ENCODE assay signal across 9 cellular contexts in the genomic region with DNA sequence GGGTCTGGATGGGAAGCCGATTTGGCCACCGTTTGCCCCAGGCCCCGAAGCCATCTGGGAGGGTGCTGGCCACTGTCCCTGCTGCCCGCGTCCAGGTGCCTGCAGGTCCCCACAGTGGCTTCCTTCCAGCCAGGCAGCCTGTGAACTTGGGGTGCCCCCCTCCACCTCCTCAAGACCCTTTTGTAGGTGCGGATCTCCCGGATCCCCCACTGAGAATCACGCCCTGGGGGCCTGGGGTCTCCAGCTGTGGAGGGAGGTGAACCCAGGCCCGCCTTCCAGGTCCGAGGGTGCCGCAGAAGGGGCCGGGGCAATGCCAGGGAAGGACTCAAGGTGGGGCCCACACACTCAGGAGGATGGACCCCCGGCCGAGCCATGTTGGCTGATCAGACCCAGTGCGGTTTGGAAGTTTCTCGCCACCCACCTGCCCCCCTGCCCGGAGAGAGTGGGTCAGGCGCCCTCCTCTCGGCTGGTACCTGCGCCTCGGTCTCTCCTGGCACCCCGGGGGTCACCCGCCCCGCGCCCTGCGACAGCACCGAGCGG. TPM values are rescaled to one million over a fixed set of nuclear protein-coding genes. Genes with fewer than 3 reads are reported as not detected.
DNase-seq lines count a peak whose midpoint lies in the region; ATAC-seq and TF ChIP-seq lines count a peak whose summit lies in the region.
"Had no signal": no experiment of that assay in that cellular context is flagged by ENCODE, and none has a peak within 500 bp of the region (broad histone marks: within the 10 kb centered on the region; RNA-seq: fewer than 3 reads in every experiment).

No MANE protein-coding gene starts in this region.

- peak overlapping the region in 1 of 2 experiments; percentile 64 for H2BK12ac ChIP-seq in mesenchymal stem cell (ENCODE audit: low read length in 2 of 2)

- 32% methylated on average over 26 of the region's 28 CpGs for WGBS in mesenchymal stem cell

- H3K4me1 Mint-ChIP-seq in activated CD8-positive, alpha-beta memory T cell treated with anti-CD3 and anti-CD28 coated beads, Interleukin-2, amount 10 ng/mL, durations not matched to agents 7 days and 5 days: peaks cover 7% of the 10 kb centered on the region

- H3K27ac Mint-ChIP-seq in activated CD8-positive, alpha-beta memory T cell treated with anti-CD3 and anti-CD28 coated beads, Interleukin-2, amount 10 ng/mL, durations not matched to agents 7 days and 5 days: no peak overlapping the region
- H3K27ac Mint-ChIP-seq: activated CD4-positive, alpha-beta memory T cell treated with anti-CD3 and anti-CD28 coated beads for 36 hours had no signal

- peak overlapping the region in 1 of 2 experiments; percentile 12 for H3K4ac ChIP-seq in mesenchymal stem cell (ENCODE audit: low read depth in 1 of 2, low read length in 2 of 2)

- H3K4me3 ChIP-seq in colonic mucosa: peak overlapping the region; percentile 26
- H3K4me3 ChIP-seq in mesenchymal stem cell (ENCODE audit: insufficient read depth in 1 of 2, low read depth in 1 of 2, low read length in 2 of 2): peak overlapping the region; percentile 49 to 88

- H4K91ac ChIP-seq in mesenchymal stem cell (ENCODE audit: low read length): peak overlapping the region; percentile 40

- H2AK5ac ChIP-seq in mesenchymal stem cell (ENCODE audit: low read length, severe bottlenecking): no peak overlapping the region

- H3K4me3 Mint-ChIP-seq in activated CD8-positive, alpha-beta memory T cell treated with anti-CD3 and anti-CD28 coated beads, Interleukin-2, amount 10 ng/mL, durations not matched to agents 7 days and 5 days: no peak overlapping the region

- no peaks in the 10 kb centered on the region for H3K36me3 ChIP-seq in colonic mucosa
- no peaks in the 10 kb centered on the region for H3K36me3 ChIP-seq in mesenchymal stem cell (ENCODE audit: control insufficient read depth in 1 of 2, insufficient read depth in 2 of 2, low read depth in 1 of 2, low read length in 2 of 2)

- no peak overlapping the region for H3K14ac ChIP-seq in mesenchymal stem cell (ENCODE audit: low read length in 2 of 2)

- H3K27ac ChIP-seq in 22Rv1 (peak overlapping the region; percentile 98), colonic mucosa (no peak overlapping the region), mesenchymal stem cell (ENCODE audit: low read length, poor library complexity, severe bottlenecking) (no peak overlapping the region)

- peaks cover 55% of the 10 kb centered on the region for H3K27me3 Mint-ChIP-seq in activated CD8-positive, alpha-beta memory T cell treated with anti-CD3 and anti-CD28 coated beads, Interleukin-2, amount 10 ng/mL, durations not matched to agents 7 days and 5 days

- H2BK15ac ChIP-seq in mesenchymal stem cell (ENCODE audit: low read depth, poor library complexity, severe bottlenecking): peak overlapping the region; percentile 34

- H3K9ac ChIP-seq in colonic mucosa (ENCODE audit: low read depth in 2 of 2, low read length in 2 of 2): peak overlapping the region in 1 of 2 donors; percentile 56
- H3K9ac ChIP-seq in mesenchymal stem cell (ENCODE audit: low read length): peak overlapping the region; percentile 89

- H3K18ac ChIP-seq in mesenchymal stem cell (ENCODE audit: low read depth in 1 of 2, low read length in 2 of 2): peak overlapping the region; percentile 1 to 29

- no peak for DNase-seq in colonic mucosa
- no peak for DNase-seq in mesenchymal stem cell
- no peak for DNase-seq in SK-N-DZ (ENCODE audit: low spot score)
- no peak for DNase-seq in medulla oblongata (ENCODE audit: extremely low spot score)
- no peak for DNase-seq in stimulated activated CD4-positive, alpha-beta T cell treated with anti-CD3 and anti-CD28 coated beads, Interleukin-4, amount 100 ng/mL, for 24 hours
- DNase-seq in activated CD8-positive, alpha-beta memory T cell treated with anti-CD3 and anti-CD28 coated beads, Interleukin-2, amount 10 ng/mL, durations not matched to agents 7 days and 5 days: no peak

- no peaks in the 10 kb centered on the region for H3K9me3 Mint-ChIP-seq in activated CD8-positive, alpha-beta memory T cell treated with anti-CD3 and anti-CD28 coated beads, Interleukin-2, amount 10 ng/mL, durations not matched to agents 7 days and 5 days (ENCODE audit: low read depth)
- H3K9me3 Mint-ChIP-seq: activated CD4-positive, alpha-beta memory T cell treated with anti-CD3 and anti-CD28 coated beads for 36 hours had no signal

- H4K8ac ChIP-seq in mesenchymal stem cell (ENCODE audit: low read length): peak overlapping the region; percentile 29

- intact Hi-C loops in colonic mucosa (cut with DNase I): loop anchor here (10.0 kb wide), 1 partner anchor 725 kb away; no protein-coding TSS in a partner anchor

- H2AFZ ChIP-seq in mesenchymal stem cell (ENCODE audit: low read depth, low read length): peak overlapping the region; percentile 32

- H3K4me1 ChIP-seq in colonic mucosa (no peaks in the 10 kb centered on the region), mesenchymal stem cell (ENCODE audit: control insufficient read depth, insufficient read depth, low read depth, low read length) (peaks cover 33% of the 10 kb centered on the region)

- ATAC-seq in HG02642 (IDR thresholded peaks at IDR 0.05; ENCODE audit: poor library complexity, unreplicated experiment): peak; percentile 0
- ATAC-seq in activated CD8-positive, alpha-beta memory T cell treated with anti-CD3 and anti-CD28 coated beads, Interleukin-2, amount 10 ng/mL, durations not matched to agents 7 days and 5 days: no peak

- no peak overlapping the region for H2BK5ac ChIP-seq in mesenchymal stem cell (ENCODE audit: low read depth, low read length, poor library complexity, severe bottlenecking)

- H3K23ac ChIP-seq in mesenchymal stem cell (ENCODE audit: low read length in 2 of 2): peak overlapping the region in 1 of 2 experiments; percentile 53

- no peaks in the 10 kb centered on the region for H3K9me3 ChIP-seq in colonic mucosa
- H3K9me3 ChIP-seq in mesenchymal stem cell (ENCODE audit: control insufficient read depth, low read length): no peaks in the 10 kb centered on the region

- H3K27me3 ChIP-seq in colonic mucosa (peaks cover 38% of the 10 kb centered on the region), mesenchymal stem cell (ENCODE audit: control insufficient read depth in 1 of 2, insufficient read depth in 1 of 2, low read length in 2 of 2) (peaks cover 0 to 31% of the 10 kb centered on the region in 2 experiments)

- TF ChIP-seq CTCF in 22Rv1 (IDR thresholded peaks at IDR 0.05) (no peak), colonic mucosa (IDR thresholded peaks at IDR 0.05) (no peak)

- H2BK120ac ChIP-seq in mesenchymal stem cell (ENCODE audit: low read depth, low read length): no peak overlapping the region

- CTCF ChIA-PET in activated CD8-positive, alpha-beta memory T cell treated with anti-CD3 and anti-CD28 coated beads, Interleukin-2, amount 10 ng/mL, durations not matched to agents 7 days and 5 days (lab: Charles Lee): interaction anchor here (0.8 to 1.5 kb wide), 3 partner anchors 9 to 1003 kb away, joined by 3 to 9 read pairs (median 4); no protein-coding TSS in a partner anchor

- H3K79me1 ChIP-seq in mesenchymal stem cell (replicated peaks; ENCODE audit: low read length, poor library complexity, severe bottlenecking): no peaks in the 10 kb centered on the region

- peak overlapping the region; percentile 95 for H3K4me2 ChIP-seq in mesenchymal stem cell (ENCODE audit: low read length, poor library complexity, severe bottlenecking)

- H3K36me3 Mint-ChIP-seq in activated CD8-positive, alpha-beta memory T cell treated with anti-CD3 and anti-CD28 coated beads, Interleukin-2, amount 10 ng/mL, durations not matched to agents 7 days and 5 days: no peaks in the 10 kb centered on the region
- H3K36me3 Mint-ChIP-seq: activated CD4-positive, alpha-beta memory T cell treated with anti-CD3 and anti-CD28 coated beads for 36 hours had no signal

RNA-seq across cellular contexts. Expression of gene MMP17, which starts 1.7 kb away (rescaled TPM):
- total RNA-seq in colonic mucosa: 1 to 10 TPM; 1.3 to 1.9 TPM
- 2.3 TPM for polyA plus RNA-seq in mesenchymal stem cell (2013, experiment 1 of 2)
- 2.7 TPM for polyA plus RNA-seq in mesenchymal stem cell (2013, experiment 2 of 2)
- polyA plus RNA-seq in SK-N-DZ (2014; cell fraction: cytosol; rRNA removed): 58.1 and 70.5 TPM in 2 replicates
- 85.7 and 155 TPM in 2 replicates for polyA plus RNA-seq in SK-N-DZ (2014; cell fraction: nucleus; rRNA removed)
- not detected for total RNA-seq in activated CD8-positive, alpha-beta memory T cell treated with anti-CD3 and anti-CD28 coated beads, Interleukin-2, amount 10 ng/mL, durations not matched to agents 7 days and 5 days
